Comparison of ENCODE assay signal across 2 cellular contexts in genomic region chr10:60434418-60435046, GRCh38.
TF ChIP-seq lines count a peak whose summit lies in the region.

No MANE protein-coding gene starts in this region.

TF ChIP-seq in GM23338, 12 proteins besides CTCF, POLR2A, EP300 and RAD21 (continued from another document):
- TF ChIP-seq, protein P1, sequence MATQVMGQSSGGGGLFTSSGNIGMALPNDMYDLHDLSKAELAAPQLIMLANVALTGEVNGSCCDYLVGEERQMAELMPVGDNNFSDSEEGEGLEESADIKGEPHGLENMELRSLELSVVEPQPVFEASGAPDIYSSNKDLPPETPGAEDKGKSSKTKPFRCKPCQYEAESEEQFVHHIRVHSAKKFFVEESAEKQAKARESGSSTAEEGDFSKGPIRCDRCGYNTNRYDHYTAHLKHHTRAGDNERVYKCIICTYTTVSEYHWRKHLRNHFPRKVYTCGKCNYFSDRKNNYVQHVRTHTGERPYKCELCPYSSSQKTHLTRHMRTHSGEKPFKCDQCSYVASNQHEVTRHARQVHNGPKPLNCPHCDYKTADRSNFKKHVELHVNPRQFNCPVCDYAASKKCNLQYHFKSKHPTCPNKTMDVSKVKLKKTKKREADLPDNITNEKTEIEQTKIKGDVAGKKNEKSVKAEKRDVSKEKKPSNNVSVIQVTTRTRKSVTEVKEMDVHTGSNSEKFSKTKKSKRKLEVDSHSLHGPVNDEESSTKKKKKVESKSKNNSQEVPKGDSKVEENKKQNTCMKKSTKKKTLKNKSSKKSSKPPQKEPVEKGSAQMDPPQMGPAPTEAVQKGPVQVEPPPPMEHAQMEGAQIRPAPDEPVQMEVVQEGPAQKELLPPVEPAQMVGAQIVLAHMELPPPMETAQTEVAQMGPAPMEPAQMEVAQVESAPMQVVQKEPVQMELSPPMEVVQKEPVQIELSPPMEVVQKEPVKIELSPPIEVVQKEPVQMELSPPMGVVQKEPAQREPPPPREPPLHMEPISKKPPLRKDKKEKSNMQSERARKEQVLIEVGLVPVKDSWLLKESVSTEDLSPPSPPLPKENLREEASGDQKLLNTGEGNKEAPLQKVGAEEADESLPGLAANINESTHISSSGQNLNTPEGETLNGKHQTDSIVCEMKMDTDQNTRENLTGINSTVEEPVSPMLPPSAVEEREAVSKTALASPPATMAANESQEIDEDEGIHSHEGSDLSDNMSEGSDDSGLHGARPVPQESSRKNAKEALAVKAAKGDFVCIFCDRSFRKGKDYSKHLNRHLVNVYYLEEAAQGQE (IDR thresholded peaks at IDR 0.05; ENCODE audit: unreplicated experiment) = no peak
- no peak for TF ChIP-seq NANOG (IDR thresholded peaks at IDR 0.05; ENCODE audit: borderline replicate concordance)
- no peak for TF ChIP-seq CREB1 (CRISPR knock-in tag; IDR thresholded peaks at IDR 0.05; ENCODE audit: low read depth)
- TF ChIP-seq EZH2 (IDR thresholded peaks at IDR 0.05; ENCODE audit: low read depth, unreplicated experiment) = no peak
- no peak for TF ChIP-seq POLR2AphosphoS5 (IDR thresholded peaks at IDR 0.05; ENCODE audit: low read depth)
- no peak for TF ChIP-seq JUNB (IDR thresholded peaks at IDR 0.05; ENCODE audit: unreplicated experiment)
- TF ChIP-seq ZNF331 (CRISPR knock-in tag; IDR thresholded peaks at IDR 0.05; ENCODE audit: low read depth) = no peak
- TF ChIP-seq ETS1 (IDR thresholded peaks at IDR 0.05) = no peak
TF ChIP-seq in GM23338: peak in this region for 0.

TF ChIP-seq in HepG2, 621 proteins besides CTCF, POLR2A, EP300 and RAD21 (continued from another document):
- TF ChIP-seq NRL (CRISPR knock-in tag; IDR thresholded peaks at IDR 0.05; ENCODE audit: borderline replicate concordance) (no peak), STAG1 (CRISPR knock-in tag; IDR thresholded peaks at IDR 0.05) (peak; percentile 85), MTA3 (CRISPR knock-in tag; IDR thresholded peaks at IDR 0.05) (no peak), ZFP36 (IDR thresholded peaks at IDR 0.05; ENCODE audit: borderline replicate concordance, low read depth, low read length, partially characterized antibody) (peak; percentile 20), MIER3 (CRISPR knock-in tag; IDR thresholded peaks at IDR 0.05; ENCODE audit: borderline replicate concordance) (no peak)
